In the genomic region with DNA sequence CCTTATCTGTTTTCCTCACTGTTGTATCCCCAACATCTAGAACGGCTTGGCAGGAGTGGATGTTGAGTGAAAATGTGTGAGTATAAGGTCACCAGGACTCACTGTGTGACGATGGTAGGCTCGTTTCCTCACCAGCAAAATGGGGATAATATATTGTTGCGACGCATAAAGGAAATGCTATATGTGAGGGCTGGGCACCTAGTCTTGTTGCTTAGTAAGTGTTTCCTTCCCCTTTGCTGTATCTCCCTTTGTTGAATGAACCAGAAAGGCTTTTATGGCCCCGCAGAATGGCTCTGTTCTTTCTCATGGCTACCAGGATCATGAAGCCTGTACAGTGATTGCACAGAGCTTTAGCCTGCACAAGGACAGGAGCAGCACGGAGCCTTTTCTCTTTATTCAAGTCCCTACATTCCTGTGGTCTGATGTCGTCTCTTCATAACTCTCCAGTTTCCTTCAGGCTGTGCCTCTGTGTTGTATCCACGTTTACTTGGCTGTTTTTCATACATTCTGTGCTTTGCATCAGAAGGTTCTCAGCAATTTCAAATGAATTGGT, we compare ENCODE assay signal across 10 cellular contexts. TPM values are rescaled to one million over a fixed set of nuclear protein-coding genes. Genes with fewer than 3 reads are reported as not detected.
DNase-seq lines count a peak whose midpoint lies in the region; ATAC-seq and TF ChIP-seq lines count a peak whose summit lies in the region.
"Had no signal": no experiment of that assay in that cellular context is flagged by ENCODE, and none has a peak within 500 bp of the region (broad histone marks: within the 10 kb centered on the region; RNA-seq: fewer than 3 reads in every experiment).

No MANE protein-coding gene starts in this region.

- H3K4me1 ChIP-seq in colonic mucosa (peaks cover 8% of the 10 kb centered on the region), mesodermal cell (ENCODE audit: control insufficient read depth, insufficient read depth, low read length, poor library complexity, severe bottlenecking) (peaks cover 42% of the 10 kb centered on the region)

- ATAC-seq in CD4-positive, alpha-beta T cell (ENCODE audit: poor library complexity): peak; percentile 67
- no peak for ATAC-seq in GM19351 (IDR thresholded peaks at IDR 0.05; ENCODE audit: unreplicated experiment)
- ATAC-seq: foreskin keratinocyte, HCT116 had no signal

- POLR2A ChIA-PET in CD4-positive, alpha-beta T cell (lab: Charles Lee): interaction anchor here (1.1 kb wide), 1 partner anchor 139 kb away, joined by 5 read pairs; no protein-coding TSS in a partner anchor

- DNase-seq in CD4-positive, alpha-beta T cell: peak in 1 of 10 experiments; percentile 11
- DNase-seq in NCI-H226: peak; percentile 27
- DNase-seq in colonic mucosa: no peak
- DNase-seq in germinal center (ENCODE audit: low spot score): no peak
- no peak for DNase-seq in cerebellar nuclear complex (lab: John Stamatoyannopoulos, UW)
- no peak for DNase-seq in effector CD8-positive, alpha-beta T cell (lab: John Stamatoyannopoulos, UW)

- peak overlapping the region; percentile 75 for H3K4me3 Mint-ChIP-seq in CD4-positive, alpha-beta T cell

- H3K4me3 ChIP-seq in colonic mucosa: no peak overlapping the region
- peak overlapping the region; percentile 9 for H3K4me3 ChIP-seq in mesodermal cell (ENCODE audit: extremely low read depth, insufficient read depth, low read length, poor library complexity, severe bottlenecking)

- H3K9ac ChIP-seq in colonic mucosa (ENCODE audit: low read depth in 2 of 2, low read length in 2 of 2): peak overlapping the region; percentile 8 to 16

- no peaks in the 10 kb centered on the region for H3K27me3 ChIP-seq in CD4-positive, alpha-beta T cell (ENCODE audit: control insufficient read depth, insufficient read depth, low read length)
- H3K27me3 ChIP-seq in colonic mucosa: no peaks in the 10 kb centered on the region
- H3K27me3 ChIP-seq: foreskin keratinocyte had no signal

- peak overlapping the region; percentile 90 for H3K27ac Mint-ChIP-seq in CD4-positive, alpha-beta T cell

- intact Hi-C loops in CD4-positive, alpha-beta T cell (cut with DNase I, micrococcal nuclease): no loop called here
- intact Hi-C loops in colonic mucosa (cut with DNase I): loop anchor here (10.0 kb wide), 1 partner anchor 128 kb away; no protein-coding TSS in a partner anchor

- CTCF ChIA-PET in CD4-positive, alpha-beta T cell (lab: Charles Lee): no interaction called here

- no peaks in the 10 kb centered on the region for H3K9me3 Mint-ChIP-seq in CD4-positive, alpha-beta T cell

- no peak for TF ChIP-seq CTCF in CD4-positive, alpha-beta T cell (IDR thresholded peaks at IDR 0.05)
- TF ChIP-seq CTCF in colonic mucosa (IDR thresholded peaks at IDR 0.05): no peak

- H3K9me3 ChIP-seq in CD4-positive, alpha-beta T cell (ENCODE audit: control insufficient read depth, low read length): no peaks in the 10 kb centered on the region
- no peaks in the 10 kb centered on the region for H3K9me3 ChIP-seq in colonic mucosa
- H3K9me3 ChIP-seq in mesodermal cell (ENCODE audit: control insufficient read depth, low read length): no peaks in the 10 kb centered on the region

- H3K27me3 Mint-ChIP-seq in CD4-positive, alpha-beta T cell: no peaks in the 10 kb centered on the region

- H3K36me3 ChIP-seq in colonic mucosa (no peaks in the 10 kb centered on the region), mesodermal cell (ENCODE audit: control insufficient read depth, insufficient read depth, low read length) (peaks cover 7% of the 10 kb centered on the region)

- 58 to 74% methylated on average over 8 to 9 of the region's 9 CpGs for WGBS in mesodermal cell (ENCODE audit: insufficient coverage in 2 of 2), 2 experiments

- H3K36me3 Mint-ChIP-seq in CD4-positive, alpha-beta T cell (ENCODE audit: low read depth): peaks cover 30% of the 10 kb centered on the region

- H3K27ac ChIP-seq in CD4-positive, alpha-beta T cell (ENCODE audit: low read depth, low read length): no peak overlapping the region
- H3K27ac ChIP-seq in colonic mucosa (peak overlapping the region; percentile 52), mesodermal cell (ENCODE audit: low read depth, low read length, severe bottlenecking) (peak overlapping the region; percentile 97)
- H3K27ac ChIP-seq: foreskin keratinocyte had no signal

- peaks cover 86% of the 10 kb centered on the region for H3K4me1 Mint-ChIP-seq in CD4-positive, alpha-beta T cell (ENCODE audit: low read depth)

RNA-seq across cellular contexts. Expression of gene TNRC6B, which starts 5.4 kb away (rescaled TPM):
- 100 to 1,000 TPM; 110 to 111 TPM for total RNA-seq in CD4-positive, alpha-beta T cell
- 10 to 100 TPM; 38.7 to 47.4 TPM for total RNA-seq in colonic mucosa
- polyA plus RNA-seq in mesodermal cell (2013, experiment 1 of 2): 16.7 TPM
- polyA plus RNA-seq in mesodermal cell (2013, experiment 2 of 2): 19.4 TPM
